In genomic region chr2:241895732-241896641, GRCh38 we compare ENCODE assay signal across 8 cellular contexts. TPM values are rescaled to one million over a fixed set of nuclear protein-coding genes. Genes with fewer than 3 reads are reported as not detected.
DNase-seq lines count a peak whose midpoint lies in the region; ATAC-seq and TF ChIP-seq lines count a peak whose summit lies in the region.

No MANE protein-coding gene starts in this region.

- no peaks in the 10 kb centered on the region for H4K20me1 ChIP-seq in HCT116 (ENCODE audit: insufficient read depth)

- POLR2A ChIA-PET in HCT116 (lab: Charles Lee) = no interaction called here

- H2AFZ ChIP-seq in HCT116 (ENCODE audit: low read depth, low read length, poor library complexity, severe bottlenecking) = no peak overlapping the region

- H3K27me3 Mint-ChIP-seq in progenitor cell of endocrine pancreas = peaks cover 3% of the 10 kb centered on the region

- H3K36me3 Mint-ChIP-seq in progenitor cell of endocrine pancreas (ENCODE audit: insufficient read depth) = no peaks in the 10 kb centered on the region

- no peaks in the 10 kb centered on the region for H3K9me2 ChIP-seq in HCT116 (ENCODE audit: insufficient read depth)

- RAD21 ChIA-PET in HCT116 (lab: Charles Lee; ENCODE audit: low non-redundant PET in 1 of 2, low total read pairs in 2 of 2, uncharacterized antibody in 2 of 2, unreplicated experiment in 2 of 2) = no interaction called here

- H3K4me1 Mint-ChIP-seq in progenitor cell of endocrine pancreas (ENCODE audit: low read depth) = peaks cover 2% of the 10 kb centered on the region

- H3K9me3 Mint-ChIP-seq in progenitor cell of endocrine pancreas (ENCODE audit: low read depth) = no peaks in the 10 kb centered on the region

- no peaks in the 10 kb centered on the region for H3K9me3 ChIP-seq in HCT116 (ENCODE audit: control insufficient read depth in 1 of 2, insufficient read depth in 1 of 2, low read depth in 1 of 2, low read length in 2 of 2)

- H3K79me2 ChIP-seq in HCT116 (ENCODE audit: insufficient read depth, low read length) = no peaks in the 10 kb centered on the region

- H3K4me3 ChIP-seq in HCT116 (replicated peaks in 1 of 2; ENCODE audit: low read depth in 1 of 2, low read length in 2 of 2) = no peak overlapping the region

- no peak for TF ChIP-seq CTCF in HCT116 (IDR thresholded peaks at IDR 0.05 in 2 of 3, conservative IDR thresholded peaks at IDR 0.05 in 1 of 3; ENCODE audit: borderline replicate concordance in 1 of 3, insufficient read depth in 1 of 3, low read depth in 2 of 3, low read length in 2 of 3)
- no peak for TF ChIP-seq CTCF in progenitor cell of endocrine pancreas (IDR thresholded peaks at IDR 0.05; ENCODE audit: unreplicated experiment)

- H3K9ac ChIP-seq in HCT116 (ENCODE audit: low read length) = no peak overlapping the region

- H3K4me2 ChIP-seq in HCT116 (ENCODE audit: low read length) = no peak overlapping the region

- no peak overlapping the region for H3K4me3 Mint-ChIP-seq in progenitor cell of endocrine pancreas (ENCODE audit: low read depth)

- peak overlapping the region; percentile 74 for H3K27ac Mint-ChIP-seq in progenitor cell of endocrine pancreas

- CTCF ChIA-PET in HCT116 (lab: Charles Lee) = no interaction called here

- DNase-seq in HCT116 (ENCODE audit: low read depth, low spot score) (no peak), fibroblast of gingiva (ENCODE audit: low read depth) (peak; percentile 23), progenitor cell of endocrine pancreas (ENCODE audit: low spot score, unreplicated experiment) (no peak), NCI-H524 (lab: John Stamatoyannopoulos, UW) (no peak), epidermal melanocyte (ENCODE audit: insufficient read length, low spot score) (no peak)
- peak in 3 of 4 experiments; percentile 30 to 38 (median 32) for DNase-seq in activated CD4-positive, CD25-positive, alpha-beta regulatory T cell (lab: John Stamatoyannopoulos, UW)
- no peak for DNase-seq in effector CD4-positive, alpha-beta T cell

- peaks cover 0 to 13% of the 10 kb centered on the region in 2 experiments; a peak in 1 of 4 replicates for H3K4me1 ChIP-seq in HCT116 (ENCODE audit: control insufficient read depth in 1 of 2, insufficient read depth in 2 of 2, low read length in 2 of 2)

- ATAC-seq in HCT116 = peak; percentile 33; the same call in 1 of the 2 replicates
- ATAC-seq in HG03521 (IDR thresholded peaks at IDR 0.05; ENCODE audit: unreplicated experiment) = no peak

- H3K27me3 ChIP-seq in HCT116 (ENCODE audit: insufficient read depth, low read length) = no peaks in the 10 kb centered on the region

- BruUV-seq in HCT116 (replicated peaks; lab: Mats Ljungman, UMichigan) = no TSS peak

- H3K27ac ChIP-seq in HCT116 (ENCODE audit: low read depth, low read length) = no peak overlapping the region; the same call in 1 of the 2 replicates

- no peak for TF ChIP-seq POLR2A in HCT116 (IDR thresholded peaks at IDR 0.05; ENCODE audit: borderline replicate concordance, extremely low read depth, insufficient read depth, insufficient read length)

- intact Hi-C loops in HCT116 (cut with micrococcal nuclease) = no loop called here

- no peaks in the 10 kb centered on the region for H3K36me3 ChIP-seq in HCT116 (ENCODE audit: control insufficient read depth in 1 of 2, insufficient read depth in 2 of 2, low read length in 2 of 2)

- no peak for TF ChIP-seq RAD21 in HCT116 (IDR thresholded peaks at IDR 0.05; ENCODE audit: low read depth)

TF ChIP-seq in HCT116, 20 proteins besides CTCF, POLR2A, EP300 and RAD21:
- TF ChIP-seq ZFX (IDR thresholded peaks at IDR 0.05) (no peak), JUND (IDR thresholded peaks at IDR 0.05) (no peak)

RNA-seq across cellular contexts. Expression of gene RTP5, which starts 26.5 kb away (rescaled TPM):
- total RNA-seq in HCT116 (2021; ENCODE audit: unreplicated experiment) (not detected), progenitor cell of endocrine pancreas (not detected in 2 replicates)
- not detected in 2 replicates for polyA plus RNA-seq in HCT116 (2012)

RNA-seq across cellular contexts. Expression of gene PDCD1, which starts 37.3 kb away (rescaled TPM):
- 0.22 TPM for total RNA-seq in HCT116 (2021; ENCODE audit: unreplicated experiment)
- polyA plus RNA-seq in HCT116 (2012) = 0.04 TPM in 1 of 2 replicates, not detected in the other
- total RNA-seq in progenitor cell of endocrine pancreas = not detected in 2 replicates

Comparison
In these comparisons a context has a peak if more than half of its experiments do, and no peak if none do; other contexts are left out.
1. DNase-seq: peak in activated CD4-positive, CD25-positive, alpha-beta regulatory T cell (3 of 4) and fibroblast of gingiva (single experiment); none in HCT116 (single experiment), progenitor cell of endocrine pancreas (single experiment), NCI-H524 (0 of 2), effector CD4-positive, alpha-beta T cell (single experiment) and epidermal melanocyte (single experiment).